ENCODE assay signal across 31 cellular contexts in the genomic region with DNA sequence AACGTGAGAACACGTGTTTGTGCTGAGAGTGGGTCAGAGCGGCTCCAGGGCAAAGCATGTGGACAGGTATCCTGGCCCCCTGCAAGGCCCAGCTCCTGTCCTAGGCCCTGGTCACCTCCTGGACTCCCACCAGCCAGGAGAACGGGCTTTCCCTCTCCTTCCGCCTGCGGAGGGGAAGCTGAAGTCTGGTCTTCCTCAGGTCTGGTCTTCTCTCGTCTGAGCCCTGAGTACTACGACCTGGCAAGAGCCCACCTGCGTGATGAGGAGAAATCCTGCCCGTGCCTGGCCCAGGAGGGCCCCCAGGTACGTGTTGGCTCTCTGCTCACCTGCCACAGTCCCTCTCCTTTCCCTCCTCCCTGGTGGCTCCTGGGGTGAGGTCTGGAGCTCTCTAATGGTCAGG. TPM values are rescaled to one million over a fixed set of nuclear protein-coding genes. Genes with fewer than 3 reads are reported as not detected.
A peak's percentile ranks its signal among the peaks of the same experiment; 100 is the strongest.
DNase-seq lines count a peak whose midpoint lies in the region; ATAC-seq and TF ChIP-seq lines count a peak whose summit lies in the region.
"Had no signal": no experiment of that assay in that cellular context is flagged by ENCODE, and none has a peak within 500 bp of the region (broad histone marks: within the 10 kb centered on the region; RNA-seq: fewer than 3 reads in every experiment).

No MANE protein-coding gene starts in this region.

- H3K4me1 ChIP-seq in GM23338 (ENCODE audit: insufficient read depth) (0 out of 2 replicates have a peak, but pooled peaks cover 2% of the 10 kb centered on the region), BE2C (no peaks in the 10 kb centered on the region)
- H3K4me1 ChIP-seq: transverse colon had no signal

- no peak overlapping the region for H3K4me2 ChIP-seq in GM23338

- no peak overlapping the region for H3K4me3 ChIP-seq in GM23338
- no peak overlapping the region for H3K4me3 ChIP-seq in BE2C (ENCODE audit: low read depth, low read length)
- H3K4me3 ChIP-seq: cardiac muscle cell, GM12878, transverse colon had no signal

- no peaks in the 10 kb centered on the region for H3K9me2 ChIP-seq in GM23338 (ENCODE audit: insufficient read depth)

- no peak overlapping the region for H3K27ac Mint-ChIP-seq in GM23338
- peak overlapping the region; percentile 69 for H3K27ac Mint-ChIP-seq in central memory CD8-positive, alpha-beta T cell (ENCODE audit: low read depth)
- H3K27ac Mint-ChIP-seq: activated T-helper 2 cell treated with anti-CD3 and anti-CD28 coated beads, Interferon-gamma antibody, Interleukin-2, Interleukin-4, amounts not matched to agents 10 μg/mL and 5 μg/mL and 100 μg/mL, durations not matched to agents 14 hours and 24 hours and 36 hours had no signal

- 0 out of 2 replicates have a peak overlapping the region, but pooled peaks have one; percentile 32 for H2AFZ ChIP-seq in GM23338

- H3K9me3 ChIP-seq in BE2C = no peaks in the 10 kb centered on the region
- H3K9me3 ChIP-seq: transverse colon had no signal

- no peaks in the 10 kb centered on the region for H3K36me3 ChIP-seq in GM23338 (ENCODE audit: insufficient read depth)
- no peaks in the 10 kb centered on the region for H3K36me3 ChIP-seq in BE2C
- H3K36me3 ChIP-seq: cardiac muscle cell, transverse colon had no signal

- H3K36me3 Mint-ChIP-seq in activated T-cell treated with anti-CD3 and anti-CD28 coated beads, Interleukin-2, amount 50 U/mL, for 4 hours (ENCODE audit: insufficient read depth) = no peaks in the 10 kb centered on the region
- no peaks in the 10 kb centered on the region for H3K36me3 Mint-ChIP-seq in GM23338 (ENCODE audit: low read depth)
- peaks cover 26% of the 10 kb centered on the region for H3K36me3 Mint-ChIP-seq in central memory CD8-positive, alpha-beta T cell (ENCODE audit: insufficient read depth)
- H3K36me3 Mint-ChIP-seq: activated naive CD8-positive, alpha-beta T cell treated with anti-CD3 and anti-CD28 coated beads, Interleukin-2, amount 10 ng/mL, durations not matched to agents 7 days and 5 days had no signal

- H3K27me3 Mint-ChIP-seq in activated T-cell treated with anti-CD3 and anti-CD28 coated beads, Interleukin-2, amount 50 U/mL, for 4 hours (ENCODE audit: low read depth) = peaks cover 5% of the 10 kb centered on the region
- H3K27me3 Mint-ChIP-seq in GM23338 (ENCODE audit: insufficient read depth, low read depth, poor library complexity) = peaks cover 6% of the 10 kb centered on the region
- no peaks in the 10 kb centered on the region for H3K27me3 Mint-ChIP-seq in central memory CD8-positive, alpha-beta T cell
- H3K27me3 Mint-ChIP-seq: activated naive CD8-positive, alpha-beta T cell treated with anti-CD3 and anti-CD28 coated beads, Interleukin-2, amount 10 ng/mL, durations not matched to agents 7 days and 5 days had no signal

- H3K4me1 Mint-ChIP-seq in activated T-cell treated with anti-CD3 and anti-CD28 coated beads, Interleukin-2, amount 50 U/mL, for 4 hours (ENCODE audit: low read depth) = peaks cover 2% of the 10 kb centered on the region
- H3K4me1 Mint-ChIP-seq in GM23338 = peaks cover 10% of the 10 kb centered on the region
- H3K4me1 Mint-ChIP-seq in central memory CD8-positive, alpha-beta T cell = no peaks in the 10 kb centered on the region

- no peaks in the 10 kb centered on the region for H3K9me3 Mint-ChIP-seq in activated T-cell treated with anti-CD3 and anti-CD28 coated beads, Interleukin-2, amount 50 U/mL, for 4 hours
- no peaks in the 10 kb centered on the region; the same call in 2 of the 3 replicates for H3K9me3 Mint-ChIP-seq in GM23338
- no peaks in the 10 kb centered on the region for H3K9me3 Mint-ChIP-seq in central memory CD8-positive, alpha-beta T cell
- H3K9me3 Mint-ChIP-seq: activated naive CD8-positive, alpha-beta T cell treated with anti-CD3 and anti-CD28 coated beads, Interleukin-2, amount 10 ng/mL, durations not matched to agents 7 days and 5 days; activated T-helper 2 cell treated with anti-CD3 and anti-CD28 coated beads, Interferon-gamma antibody, Interleukin-2, Interleukin-4, amounts not matched to agents 10 μg/mL and 5 μg/mL and 100 μg/mL, durations not matched to agents 14 hours and 24 hours and 36 hours had no signal

- no peak for ATAC-seq in activated T-cell treated with anti-CD3 and anti-CD28 coated beads, Interleukin-2, amount 50 U/mL, for 4 hours
- no peak for ATAC-seq in GM23338
- ATAC-seq in central memory CD8-positive, alpha-beta T cell (replicated peaks; ENCODE audit: extremely low read depth, poor library complexity, severe bottlenecking) = no peak
- ATAC-seq in omental fat pad (ENCODE audit: low FRiP score) = peak; percentile 21
- ATAC-seq in GM21367 (IDR thresholded peaks at IDR 0.05; ENCODE audit: unreplicated experiment) = no peak
- ATAC-seq in GM21447 (IDR thresholded peaks at IDR 0.05; ENCODE audit: unreplicated experiment) = no peak
- ATAC-seq: GM12878, sciatic nerve had no signal

- H3K79me2 ChIP-seq in GM23338 (replicated peaks; ENCODE audit: insufficient read depth) = no peaks in the 10 kb centered on the region

- H3K27ac ChIP-seq in GM23338 (ENCODE audit: low read depth) = no peak overlapping the region
- H3K27ac ChIP-seq: cardiac muscle cell, transverse colon had no signal

- H3K27me3 ChIP-seq in GM23338 (ENCODE audit: insufficient read depth) (no peaks in the 10 kb centered on the region), BE2C (no peaks in the 10 kb centered on the region)
- H3K27me3 ChIP-seq: cardiac muscle cell, transverse colon had no signal

- H4K20me1 ChIP-seq in GM23338 (replicated peaks; ENCODE audit: insufficient read depth) = no peaks in the 10 kb centered on the region

- no peak for DNase-seq in activated T-cell treated with anti-CD3 and anti-CD28 coated beads, Interleukin-2, amount 50 U/mL, for 4 hours
- DNase-seq in activated T-cell treated with anti-CD3 and anti-CD28 coated beads for 4 hours (no peak), GM23338 (ENCODE audit: low spot score) (no peak), omental fat pad (ENCODE audit: low spot score) (no peak), BE2C (no peak)
- no peak for DNase-seq in central memory CD8-positive, alpha-beta T cell (ENCODE audit: low spot score in 2 of 2)
- DNase-seq: ACHN; activated CD4-positive, CD25-positive, alpha-beta regulatory T cell treated with anti-CD3 and anti-CD28 coated beads, Interleukin-2, amount 50 U/mL, for 72 hours; activated naive CD8-positive, alpha-beta T cell treated with anti-CD3 and anti-CD28 coated beads, Interleukin-2, amount 10 ng/mL, durations not matched to agents 7 days and 5 days; COR-L47; cortex of kidney; effector memory CD4-positive, alpha-beta T cell; H7; Kasumi-1; NCI-H1417 treated with DMSO at 0.1 percent for 48 hours; NCI-H2081; NCI-H526; OCI-M1; stimulated activated CD4-positive, alpha-beta T cell treated with anti-CD3 and anti-CD28 coated beads, Interleukin-12 subunit alpha, Interleukin-12 subunit beta, amount 100 ng/mL, for 4 hours; stimulated activated CD4-positive, alpha-beta T cell treated with anti-CD3 and anti-CD28 coated beads, Interleukin-2, amount 100 ng/mL, for 48 hours; transverse colon had no signal

- H3F3A ChIP-seq in GM23338 (replicated peaks; ENCODE audit: low read depth) = no peaks in the 10 kb centered on the region

- H3K4me3 Mint-ChIP-seq in activated T-cell treated with anti-CD3 and anti-CD28 coated beads, Interleukin-2, amount 50 U/mL, for 4 hours = peak overlapping the region; percentile 68
- no peak overlapping the region for H3K4me3 Mint-ChIP-seq in GM23338
- peak overlapping the region; percentile 75 for H3K4me3 Mint-ChIP-seq in central memory CD8-positive, alpha-beta T cell
- H3K4me3 Mint-ChIP-seq: activated naive CD8-positive, alpha-beta T cell treated with anti-CD3 and anti-CD28 coated beads, Interleukin-2, amount 10 ng/mL, durations not matched to agents 7 days and 5 days had no signal

- no peak for TF ChIP-seq CTCF in GM23338 (conservative IDR thresholded peaks at IDR 0.05; ENCODE audit: low read depth in 2 of 2)
- no peak for TF ChIP-seq CTCF in omental fat pad (IDR thresholded peaks at IDR 0.05)
- no peak for TF ChIP-seq CTCF in BE2C (IDR thresholded peaks at IDR 0.05; ENCODE audit: low read depth, low read length)

RNA-seq across cellular contexts. Expression of gene GNLY, which starts 1.0 kb away (rescaled TPM):
- total RNA-seq in activated T-cell treated with anti-CD3 and anti-CD28 coated beads, Interleukin-2, amount 50 U/mL, for 4 hours = 10 to 100 TPM in 2 of 3 donors, 1 to 10 TPM in 1; 4.3 to 26.5 (median 15.0) TPM
- not detected in 2 replicates for total RNA-seq in GM23338 (2014; rRNA removed; shearing (Covaris generic))
- polyA plus RNA-seq in GM23338 (2016; fragmentation: Nextera tagmentation; extraction: Ambion mirVana) = not detected in 2 replicates
- 1 to 10 TPM; 1.0 to 5.5 (median 4.3) TPM for total RNA-seq in omental fat pad
- 1.0 TPM for polyA plus RNA-seq in BE2C (2012; ENCODE audit: insufficient read depth, insufficient read length, low read depth)
- total RNA-seq: astrocyte, cardiac muscle cell, epithelial cell of proximal tubule, H7 had no signal
- polyA plus RNA-seq: BJ, cardiac muscle cell had no signal

RNA-seq across cellular contexts. Expression of gene SFTPB, which starts 27.1 kb away (rescaled TPM):
- 1 to 10 TPM; 3.8 to 5.7 (median 5.0) TPM for total RNA-seq in activated T-cell treated with anti-CD3 and anti-CD28 coated beads, Interleukin-2, amount 50 U/mL, for 4 hours
- not detected in 2 replicates for total RNA-seq in GM23338 (2014; rRNA removed; shearing (Covaris generic))
- 0.06 TPM in 1 of 2 replicates, not detected in the other for polyA plus RNA-seq in GM23338 (2016; fragmentation: Nextera tagmentation; extraction: Ambion mirVana)
- total RNA-seq in omental fat pad = under 1 TPM in 1 of 4 donors, not detected in 3; 0.25 TPM
- polyA plus RNA-seq in BE2C (2012; ENCODE audit: insufficient read depth, insufficient read length, low read depth) = not detected
- total RNA-seq: activated naive CD8-positive, alpha-beta T cell treated with anti-CD3 and anti-CD28 coated beads, Interleukin-2, amount 10 ng/mL, durations not matched to agents 7 days and 5 days; activated T-helper 2 cell treated with anti-CD3 and anti-CD28 coated beads, Interferon-gamma antibody, Interleukin-2, Interleukin-4, amounts not matched to agents 10 μg/mL and 5 μg/mL and 100 μg/mL, durations not matched to agents 14 hours and 24 hours and 36 hours; astrocyte; cardiac muscle cell; epithelial cell of proximal tubule; H7; T-helper 2 cell treated with Interferon-gamma antibody and Interleukin-4, amounts not matched to agents 100 ng/mL and 5 ng/mL, for 36 hours; transverse colon had no signal
- polyA plus RNA-seq: BJ, cardiac muscle cell had no signal

RNA-seq across cellular contexts. Expression of gene ATOH8, which starts 58.7 kb away (rescaled TPM):
- not detected for total RNA-seq in activated T-cell treated with anti-CD3 and anti-CD28 coated beads, Interleukin-2, amount 50 U/mL, for 4 hours
- total RNA-seq in GM23338 (2014; rRNA removed; shearing (Covaris generic)) = 0.62 and 0.97 TPM in 2 replicates
- 0.11 and 0.45 TPM in 2 replicates for polyA plus RNA-seq in GM23338 (2016; fragmentation: Nextera tagmentation; extraction: Ambion mirVana)
- 100 to 1,000 TPM in 1 of 4 donors, 10 to 100 TPM in 3; 17.1 to 210 (median 45.9) TPM for total RNA-seq in omental fat pad
- polyA plus RNA-seq in BE2C (2012; ENCODE audit: insufficient read depth, insufficient read length, low read depth) = 1.0 TPM
- total RNA-seq: activated naive CD8-positive, alpha-beta T cell treated with anti-CD3 and anti-CD28 coated beads, Interleukin-2, amount 10 ng/mL, durations not matched to agents 7 days and 5 days; GM12878 had no signal
